ENCODE assay signal across 10 cellular contexts in the genomic region with DNA sequence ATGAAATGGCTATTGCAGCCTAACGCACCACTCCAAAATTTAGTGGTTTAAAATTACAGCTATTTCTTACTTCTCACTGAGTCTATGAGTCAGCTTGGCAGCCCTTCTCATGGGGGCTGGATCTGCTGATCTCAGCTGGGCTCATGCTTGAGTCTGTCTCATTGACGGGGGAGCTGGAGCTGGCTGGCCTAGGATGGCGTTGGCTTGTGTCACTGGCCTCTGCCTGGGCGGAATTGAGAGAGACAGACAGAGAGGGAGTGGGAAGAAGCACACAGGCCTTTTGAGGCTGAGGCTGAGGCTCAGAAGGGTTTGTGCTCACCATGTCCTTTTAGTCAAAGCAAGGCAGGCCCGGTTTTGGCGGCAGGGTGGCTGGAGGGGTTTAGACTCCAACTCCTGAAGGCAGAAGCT.
DNase-seq lines count a peak whose midpoint lies in the region; ATAC-seq and TF ChIP-seq lines count a peak whose summit lies in the region.
"Had no signal": no experiment of that assay in that cellular context is flagged by ENCODE, and none has a peak within 500 bp of the region (broad histone marks: within the 10 kb centered on the region; RNA-seq: fewer than 3 reads in every experiment).

No MANE protein-coding gene starts in this region.

- H3K27me3 ChIP-seq in A673 (replicated peaks; ENCODE audit: insufficient read depth, low read depth, low read length, poor library complexity) (no peaks in the 10 kb centered on the region), esophagus muscularis mucosa (no peaks in the 10 kb centered on the region), SK-N-SH (ENCODE audit: insufficient read depth) (no peaks in the 10 kb centered on the region)

- no peaks in the 10 kb centered on the region for H3F3A ChIP-seq in SK-N-SH (replicated peaks; ENCODE audit: insufficient read depth)

- TF ChIP-seq CTCF in A673 (conservative IDR thresholded peaks at IDR 0.05; ENCODE audit: low read depth, low read length) = no peak
- TF ChIP-seq CTCF in esophagus muscularis mucosa (IDR thresholded peaks at IDR 0.05) = no peak
- no peak for TF ChIP-seq CTCF in SK-N-SH (IDR thresholded peaks at IDR 0.05)

- H3K79me2 ChIP-seq in SK-N-SH (ENCODE audit: insufficient read depth) = no peaks in the 10 kb centered on the region

- H3K27ac ChIP-seq in A673 (ENCODE audit: low read depth, low read length, poor library complexity, severe bottlenecking) = no peak overlapping the region
- H3K27ac ChIP-seq in esophagus muscularis mucosa (replicated peaks in 1 of 4) = peak overlapping the region in 1 of 4 donors; percentile 30
- no peak overlapping the region for H3K27ac ChIP-seq in SK-N-SH (ENCODE audit: low read depth in 2 of 2, low read length in 1 of 2)

- TF ChIP-seq EP300 in esophagus muscularis mucosa (IDR thresholded peaks at IDR 0.05) = no peak
- TF ChIP-seq EP300 in SK-N-SH (IDR thresholded peaks at IDR 0.05; ENCODE audit: borderline replicate concordance in 1 of 2, low read depth in 1 of 2, low read length in 1 of 2) = no peak

- no peak overlapping the region for H2AFZ ChIP-seq in SK-N-SH (ENCODE audit: low read depth)

- peak; percentile 17 for DNase-seq in A673 (ENCODE audit: low spot score)
- DNase-seq in NCI-H446 treated with DMSO at 0.1 percent for 48 hours (lab: John Stamatoyannopoulos, UW) = peak; percentile 94
- DNase-seq in esophagus muscularis mucosa (ENCODE audit: extremely low spot score) = peak; percentile 93
- DNase-seq in midbrain (lab: John Stamatoyannopoulos, UW) = peak; percentile 16
- DNase-seq in SK-N-SH = no peak
- no peak for DNase-seq in stimulated activated naive B cell treated with anti-CD40 and anti-IgM and Interleukin-4, amounts not matched to agents 10 μg/mL and 1 μg/mL and 100 μg/mL, for 72 hours
- DNase-seq: activated gamma-delta T cell treated with Interleukin-2 at 50 U/mL for 16 hours had no signal

- ATAC-seq in GM21619 (IDR thresholded peaks at IDR 0.05; ENCODE audit: unreplicated experiment) (no peak), HG03095 (IDR thresholded peaks at IDR 0.05; ENCODE audit: unreplicated experiment) (no peak)
- ATAC-seq in stimulated activated naive B cell treated with anti-CD40 and anti-IgM and Interleukin-4, amounts not matched to agents 10 μg/mL and 1 μg/mL and 100 μg/mL, for 72 hours (replicated peaks) = no peak

- no peaks in the 10 kb centered on the region for H3K4me1 Mint-ChIP-seq in stimulated activated naive B cell treated with anti-CD40 and anti-IgM and Interleukin-4, amounts not matched to agents 10 μg/mL and 1 μg/mL and 100 μg/mL, for 72 hours

- H3K4me3 Mint-ChIP-seq in stimulated activated naive B cell treated with anti-CD40 and anti-IgM and Interleukin-4, amounts not matched to agents 10 μg/mL and 1 μg/mL and 100 μg/mL, for 72 hours = no peak overlapping the region
- H3K4me3 Mint-ChIP-seq: T-helper 1 cell treated with Interleukin-12 subunit alpha and Interleukin-12 subunit beta and Interleukin-4 antibody, amounts not matched to agents 30 μg/mL and 1 μg/mL, for 36 hours had no signal

- H3K9me3 Mint-ChIP-seq in stimulated activated naive B cell treated with anti-CD40 and anti-IgM and Interleukin-4, amounts not matched to agents 10 μg/mL and 1 μg/mL and 100 μg/mL, for 72 hours = peaks cover 10 to 12% of the 10 kb centered on the region in 2 donors
- H3K9me3 Mint-ChIP-seq: T-helper 1 cell treated with Interleukin-12 subunit alpha and Interleukin-12 subunit beta and Interleukin-4 antibody, amounts not matched to agents 30 μg/mL and 1 μg/mL, for 36 hours had no signal

- H3K27me3 Mint-ChIP-seq in stimulated activated naive B cell treated with anti-CD40 and anti-IgM and Interleukin-4, amounts not matched to agents 10 μg/mL and 1 μg/mL and 100 μg/mL, for 72 hours = peaks cover 0 to 9% of the 10 kb centered on the region in 2 donors

- no TSS peak for BruUV-seq in A673 (replicated peaks; lab: Mats Ljungman, UMichigan)

- H3K9me3 ChIP-seq in A673 (ENCODE audit: low read depth, low read length, poor library complexity, severe bottlenecking) (no peaks in the 10 kb centered on the region), esophagus muscularis mucosa (no peaks in the 10 kb centered on the region), SK-N-SH (peaks cover 3% of the 10 kb centered on the region; the same call in 1 of the 2 replicates)

- H3K36me3 ChIP-seq in A673 (ENCODE audit: insufficient read depth, low read length, poor library complexity, severe bottlenecking) = no peaks in the 10 kb centered on the region
- H3K36me3 ChIP-seq in esophagus muscularis mucosa = no peaks in the 10 kb centered on the region
- no peaks in the 10 kb centered on the region for H3K36me3 ChIP-seq in SK-N-SH (replicated peaks in 1 of 2; ENCODE audit: control insufficient read depth in 1 of 2, insufficient read depth in 2 of 2, low read length in 1 of 2)

- no peaks in the 10 kb centered on the region for H4K20me1 ChIP-seq in SK-N-SH (ENCODE audit: insufficient read depth)

- POLR2A ChIA-PET in A673 (lab: Charles Lee; ENCODE audit: low non-redundant PET) (no interaction called here), SK-N-SH (lab: Yijun Ruan, JAX) (no interaction called here)

- no peak overlapping the region for H3K4me2 ChIP-seq in SK-N-SH

- peaks cover 0 to 5% of the 10 kb centered on the region in 2 donors for H3K36me3 Mint-ChIP-seq in stimulated activated naive B cell treated with anti-CD40 and anti-IgM and Interleukin-4, amounts not matched to agents 10 μg/mL and 1 μg/mL and 100 μg/mL, for 72 hours

- H3K4me1 ChIP-seq in A673 (ENCODE audit: insufficient read depth, low read length, poor library complexity, severe bottlenecking) = no peaks in the 10 kb centered on the region
- peaks cover 0 to 16% (median 11%) of the 10 kb centered on the region in 4 donors for H3K4me1 ChIP-seq in esophagus muscularis mucosa
- H3K4me1 ChIP-seq in SK-N-SH (ENCODE audit: control insufficient read depth in 1 of 2, insufficient read depth in 2 of 2, low read depth in 1 of 2, low read length in 1 of 2) = peaks cover 0 to 16% of the 10 kb centered on the region in 2 experiments; a peak in 1 of 4 replicates

- no peaks in the 10 kb centered on the region for H3K9me2 ChIP-seq in SK-N-SH

- H3K4me3 ChIP-seq in A673 (ENCODE audit: low read depth, low read length, poor library complexity, severe bottlenecking) (no peak overlapping the region), esophagus muscularis mucosa (no peak overlapping the region), SK-N-SH (ENCODE audit: low read depth in 2 of 2, low read length in 1 of 2) (no peak overlapping the region)

- intact Hi-C loops in A673 (cut with micrococcal nuclease; ENCODE audit: unreplicated experiment) = no loop called here
- intact Hi-C loops in esophagus muscularis mucosa (cut with DNase I) = no loop called here

- H3K9ac ChIP-seq in SK-N-SH = no peak overlapping the region

- CTCF ChIA-PET in A673 (lab: Charles Lee) (no interaction called here), SK-N-SH (lab: Yijun Ruan, JAX) (no interaction called here)

- WGBS in esophagus muscularis mucosa = 52% methylated on average over 5 of the region's 6 CpGs
- WGBS in SK-N-SH (ENCODE audit: low lambda C conversion rate) = 20% methylated on average over 6 of the region's 6 CpGs

- H3K27ac Mint-ChIP-seq in stimulated activated naive B cell treated with anti-CD40 and anti-IgM and Interleukin-4, amounts not matched to agents 10 μg/mL and 1 μg/mL and 100 μg/mL, for 72 hours = no peak overlapping the region
- H3K27ac Mint-ChIP-seq: T-helper 1 cell treated with Interleukin-12 subunit alpha and Interleukin-12 subunit beta and Interleukin-4 antibody, amounts not matched to agents 30 μg/mL and 1 μg/mL, for 36 hours had no signal

- TF ChIP-seq RAD21 in SK-N-SH (IDR thresholded peaks at IDR 0.05; ENCODE audit: low read length) = no peak

- TF ChIP-seq POLR2A in esophagus muscularis mucosa (IDR thresholded peaks at IDR 0.05; ENCODE audit: low read depth) = no peak

TF ChIP-seq in SK-N-SH, 30 proteins besides CTCF, POLR2A, EP300 and RAD21 (continues in another document):
- TF ChIP-seq NFIC (IDR thresholded peaks at IDR 0.05; ENCODE audit: borderline replicate concordance) (no peak), RXRA (IDR thresholded peaks at IDR 0.05; ENCODE audit: borderline replicate concordance, low read depth) (no peak), SMC3 (IDR thresholded peaks at IDR 0.05; ENCODE audit: low read depth, low read length) (no peak), MXI1 (IDR thresholded peaks at IDR 0.05; ENCODE audit: low read depth, low read length) (no peak), NRF1 (IDR thresholded peaks at IDR 0.05; ENCODE audit: low read depth, low read length) (no peak), SIN3A (IDR thresholded peaks at IDR 0.05; ENCODE audit: borderline replicate concordance, low read depth, low read length) (no peak), MAX (IDR thresholded peaks at IDR 0.05; ENCODE audit: low read depth) (no peak), TEAD4 (IDR thresholded peaks at IDR 0.05; ENCODE audit: borderline replicate concordance, insufficient read depth) (no peak), GATA2 (CRISPR knock-in tag; IDR thresholded peaks at IDR 0.05) (no peak), TCF12 (IDR thresholded peaks at IDR 0.05) (no peak)
- TF ChIP-seq, protein P1, sequence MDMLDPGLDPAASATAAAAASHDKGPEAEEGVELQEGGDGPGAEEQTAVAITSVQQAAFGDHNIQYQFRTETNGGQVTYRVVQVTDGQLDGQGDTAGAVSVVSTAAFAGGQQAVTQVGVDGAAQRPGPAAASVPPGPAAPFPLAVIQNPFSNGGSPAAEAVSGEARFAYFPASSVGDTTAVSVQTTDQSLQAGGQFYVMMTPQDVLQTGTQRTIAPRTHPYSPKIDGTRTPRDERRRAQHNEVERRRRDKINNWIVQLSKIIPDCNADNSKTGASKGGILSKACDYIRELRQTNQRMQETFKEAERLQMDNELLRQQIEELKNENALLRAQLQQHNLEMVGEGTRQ (IDR thresholded peaks at IDR 0.05; ENCODE audit: borderline replicate concordance, low read depth, low read length) = no peak

Comparison
In these comparisons a context has a peak if more than half of its experiments do, and no peak if none do; other contexts are left out.
1. DNase-seq: peak in A673 (single experiment), NCI-H446 treated with DMSO at 0.1 percent for 48 hours (single experiment), esophagus muscularis mucosa (single experiment) and midbrain (single experiment); none in SK-N-SH (single experiment) and stimulated activated naive B cell treated with anti-CD40 and anti-IgM and Interleukin-4, amounts not matched to agents 10 μg/mL and 1 μg/mL and 100 μg/mL, for 72 hours (single experiment).